In genomic region chr9:91420471-91421021, GRCh38 we compare ENCODE assay signal across 8 cellular contexts. TPM values are rescaled to one million over a fixed set of nuclear protein-coding genes. Genes with fewer than 3 reads are reported as not detected.
DNase-seq lines count a peak whose midpoint lies in the region; ATAC-seq and TF ChIP-seq lines count a peak whose summit lies in the region.

No MANE protein-coding gene starts in this region.

- H3K4me3 ChIP-seq in right atrium auricular region (peak overlapping the region; percentile 80 to 88), dorsolateral prefrontal cortex (peak overlapping the region in 58 of 59 donors; percentile 47 to 86 (median 73)), muscle layer of duodenum (ENCODE audit: low read depth in 1 of 2, low read length in 2 of 2) (peak overlapping the region; percentile 79 to 87)

- ATAC-seq in Right ventricle myocardium inferior (no peak), GM21576 (IDR thresholded peaks at IDR 0.05; ENCODE audit: unreplicated experiment) (no peak), GM19395 (IDR thresholded peaks at IDR 0.05; ENCODE audit: unreplicated experiment) (no peak)

- no peaks in the 10 kb centered on the region for H3K9me3 ChIP-seq in right atrium auricular region
- no peaks in the 10 kb centered on the region for H3K9me3 ChIP-seq in muscle layer of duodenum (ENCODE audit: control insufficient read depth in 1 of 2, low read length in 2 of 2)

- no peak for TF ChIP-seq CTCF in right atrium auricular region (IDR thresholded peaks at IDR 0.05)
- no peak for TF ChIP-seq CTCF in dorsolateral prefrontal cortex (IDR thresholded peaks at IDR 0.05 in 54 of 56, conservative IDR thresholded peaks at IDR 0.05 in 2 of 56; ENCODE audit: low read depth in 1 of 56, partially characterized antibody in 56 of 56)

- H3K4me1 ChIP-seq in right atrium auricular region (peaks cover 0 to 49% of the 10 kb centered on the region in 2 donors), muscle layer of duodenum (ENCODE audit: control insufficient read depth in 1 of 2, insufficient read depth in 2 of 2, low read length in 2 of 2) (peaks cover 13 to 15% of the 10 kb centered on the region in 2 donors)

- H3K27ac ChIP-seq in right atrium auricular region (peak overlapping the region; percentile 95 to 97), dorsolateral prefrontal cortex (peak overlapping the region in 10 of 59 donors; percentile 41 to 95 (median 91)), muscle layer of duodenum (ENCODE audit: low read length) (peak overlapping the region; percentile 81)

- intact Hi-C loops in Right ventricle myocardium inferior (cut with DNase I) (loop anchor here (5.0 kb wide), 2 partner anchors 62 to 318 kb away; no protein-coding TSS in a partner anchor), dorsolateral prefrontal cortex (cut with DNase I) (loop anchor here (5.0 to 10.0 kb wide), 4 partner anchors 223 to 383 kb away; no protein-coding TSS in a partner anchor), head of caudate nucleus (cut with DNase I) (loop anchor here (5.0 to 10.0 kb wide), 4 partner anchors 58 to 506 kb away; partner anchors contain the start of gene AUH)

- no peaks in the 10 kb centered on the region for H3K27me3 ChIP-seq in right atrium auricular region
- no peaks in the 10 kb centered on the region for H3K27me3 ChIP-seq in dorsolateral prefrontal cortex
- no peaks in the 10 kb centered on the region for H3K27me3 ChIP-seq in muscle layer of duodenum (ENCODE audit: low read depth, low read length)

- DNase-seq in right atrium auricular region (ENCODE audit: low spot score) (no peak), Right ventricle myocardium inferior (ENCODE audit: missing footprints) (no peak), dorsolateral prefrontal cortex (no peak), head of caudate nucleus (no peak)
- no peak for DNase-seq in central memory CD4-positive, alpha-beta T cell

- H3K36me3 ChIP-seq in right atrium auricular region (no peaks in the 10 kb centered on the region), muscle layer of duodenum (ENCODE audit: control insufficient read depth in 1 of 2, insufficient read depth in 2 of 2, low read length in 2 of 2) (peaks cover 0 to 27% of the 10 kb centered on the region in 2 donors)

RNA-seq across cellular contexts. Expression of gene NFIL3, which starts 3.1 kb away (rescaled TPM):
- total RNA-seq in right atrium auricular region (10 to 100 TPM; 21.2 to 25.5 TPM), Right ventricle myocardium inferior (21.3 TPM), dorsolateral prefrontal cortex (10 to 100 TPM in 116 of 120 experiments, 1 to 10 TPM in 4; 8.2 to 67.2 (median 16.6) TPM)

RNA-seq across cellular contexts. Expression of gene AUH, which starts 58.8 kb away (rescaled TPM):
- total RNA-seq in right atrium auricular region, result 10 to 100 TPM; 16.3 to 50.4 TPM
- total RNA-seq in Right ventricle myocardium inferior, result 37.9 TPM
- 10 to 100 TPM; 21.9 to 46.8 (median 35.4) TPM for total RNA-seq in dorsolateral prefrontal cortex
